In genomic region chr4:186151499-186151898, GRCh38 we compare ENCODE assay signal across 32 cellular contexts. TPM values are rescaled to one million over a fixed set of nuclear protein-coding genes. Genes with fewer than 3 reads are reported as not detected.
DNase-seq lines count a peak whose midpoint lies in the region; ATAC-seq and TF ChIP-seq lines count a peak whose summit lies in the region.
"Had no signal": no experiment of that assay in that cellular context is flagged by ENCODE, and none has a peak within 500 bp of the region (broad histone marks: within the 10 kb centered on the region; RNA-seq: fewer than 3 reads in every experiment).

No MANE protein-coding gene starts in this region.

- H3K4me3 Mint-ChIP-seq in CD4-positive, alpha-beta memory T cell: no peak overlapping the region
- H3K4me3 Mint-ChIP-seq in endothelial cell (ENCODE audit: unreplicated experiment): no peak overlapping the region
- H3K4me3 Mint-ChIP-seq: activated CD4-positive, alpha-beta memory T cell treated with anti-CD3 and anti-CD28 coated beads for 36 hours; activated naive CD8-positive, alpha-beta T cell treated with anti-CD3 and anti-CD28 coated beads, Interleukin-2, amount 50 U/mL, for 24 hours; CD8-positive, alpha-beta memory T cell; immature natural killer cell; neural progenitor cell had no signal

- H3K9me2 ChIP-seq in DOHH2 (replicated peaks; ENCODE audit: control insufficient read depth, low read length) (no peaks in the 10 kb centered on the region), OCI-LY1 (ENCODE audit: low read depth, low read length) (no peaks in the 10 kb centered on the region)

- H3K9me3 ChIP-seq in DOHH2 (ENCODE audit: control insufficient read depth, insufficient read depth, low read length) (no peaks in the 10 kb centered on the region), OCI-LY1 (ENCODE audit: low read length) (no peaks in the 10 kb centered on the region)
- no peaks in the 10 kb centered on the region for H3K9me3 ChIP-seq in CD4-positive, alpha-beta memory T cell (ENCODE audit: control insufficient read depth in 1 of 2, low read length in 2 of 2)
- H3K9me3 ChIP-seq: gastroesophageal sphincter, HAP-1, MG63, SJSA1, spleen, transverse colon had no signal

- peaks cover 4% of the 10 kb centered on the region; the same call in 1 of the 2 replicates for H3K79me2 ChIP-seq in DOHH2 (ENCODE audit: control insufficient read depth, low read length)
- H3K79me2 ChIP-seq in OCI-LY1 (ENCODE audit: insufficient read depth, low read length): no peaks in the 10 kb centered on the region

- H3K27ac Mint-ChIP-seq in CD4-positive, alpha-beta memory T cell: no peak overlapping the region
- no peak overlapping the region for H3K27ac Mint-ChIP-seq in endothelial cell (ENCODE audit: unreplicated experiment)
- H3K27ac Mint-ChIP-seq: activated CD4-positive, alpha-beta memory T cell treated with anti-CD3 and anti-CD28 coated beads for 36 hours; activated naive CD8-positive, alpha-beta T cell treated with anti-CD3 and anti-CD28 coated beads, Interleukin-2, amount 50 U/mL, for 24 hours; immature natural killer cell had no signal

- peaks cover 10% of the 10 kb centered on the region for H3K36me3 ChIP-seq in DOHH2 (ENCODE audit: control insufficient read depth, low read length)
- H3K36me3 ChIP-seq in OCI-LY1 (ENCODE audit: insufficient read depth, low read length): no peaks in the 10 kb centered on the region; the same call in 1 of the 2 replicates
- no peaks in the 10 kb centered on the region for H3K36me3 ChIP-seq in CD4-positive, alpha-beta memory T cell (ENCODE audit: insufficient read depth, low read length)
- H3K36me3 ChIP-seq: HAP-1, MG63, neural progenitor cell, SJSA1, spleen, transverse colon had no signal

- H3K4me1 ChIP-seq in DOHH2 (ENCODE audit: control insufficient read depth, low read length) (peaks cover 98% of the 10 kb centered on the region), OCI-LY1 (ENCODE audit: insufficient read depth, low read length, severe bottlenecking) (peaks cover 19% of the 10 kb centered on the region)
- no peaks in the 10 kb centered on the region for H3K4me1 ChIP-seq in CD4-positive, alpha-beta memory T cell (ENCODE audit: insufficient read depth, low read length)
- H3K4me1 ChIP-seq: SJSA1, spleen, transverse colon had no signal

- H4K20me1 ChIP-seq in DOHH2 (ENCODE audit: control insufficient read depth, insufficient read depth, low read depth, low read length) (no peaks in the 10 kb centered on the region), OCI-LY1 (ENCODE audit: insufficient read depth, low read length) (no peaks in the 10 kb centered on the region)

- TF ChIP-seq CTCF in DOHH2 (IDR thresholded peaks at IDR 0.05; ENCODE audit: low read depth, low read length, poor library complexity, severe bottlenecking) (no peak), OCI-LY1 (IDR thresholded peaks at IDR 0.05; ENCODE audit: low read length) (no peak), endothelial cell (IDR thresholded peaks at IDR 0.05; ENCODE audit: unreplicated experiment) (no peak)

- no peaks in the 10 kb centered on the region for H3K36me3 Mint-ChIP-seq in CD4-positive, alpha-beta memory T cell
- H3K36me3 Mint-ChIP-seq in endothelial cell (ENCODE audit: low read depth, unreplicated experiment): no peaks in the 10 kb centered on the region
- H3K36me3 Mint-ChIP-seq: activated CD4-positive, alpha-beta memory T cell treated with anti-CD3 and anti-CD28 coated beads for 36 hours; CD8-positive, alpha-beta memory T cell; immature natural killer cell had no signal

- H3K4me2 ChIP-seq in DOHH2 (ENCODE audit: low read length): peak overlapping the region; percentile 90
- H3K4me2 ChIP-seq in OCI-LY1 (ENCODE audit: low read length): peak overlapping the region; percentile 38; the same call in 1 of the 2 replicates
- H3K4me2 ChIP-seq: neural progenitor cell had no signal

- H3K27me3 ChIP-seq in DOHH2 (ENCODE audit: control insufficient read depth, low read length) (no peaks in the 10 kb centered on the region), OCI-LY1 (ENCODE audit: insufficient read depth, low read length) (no peaks in the 10 kb centered on the region; the same call in 1 of the 2 replicates)
- H3K27me3 ChIP-seq in CD4-positive, alpha-beta memory T cell (ENCODE audit: insufficient read depth, low read length): peaks cover 7% of the 10 kb centered on the region
- H3K27me3 ChIP-seq: gastroesophageal sphincter, MG63, transverse colon had no signal

- H3F3A ChIP-seq in DOHH2 (ENCODE audit: control insufficient read depth, insufficient read depth): peaks cover 64% of the 10 kb centered on the region
- H3F3A ChIP-seq in OCI-LY1 (ENCODE audit: insufficient read depth, low read length): no peaks in the 10 kb centered on the region

- CTCF ChIA-PET in CD4-positive, alpha-beta memory T cell (lab: Charles Lee; ENCODE audit: partially characterized antibody): interaction anchor here (0.9 kb wide), 1 partner anchor 39 kb away, joined by 3 read pairs; no protein-coding TSS in a partner anchor

- no peak overlapping the region for H2AFZ ChIP-seq in OCI-LY1 (ENCODE audit: low read length)
- H2AFZ ChIP-seq: neural progenitor cell had no signal

- no peak overlapping the region for H3K9ac ChIP-seq in OCI-LY1 (ENCODE audit: low read length)
- H3K9ac ChIP-seq: neural progenitor cell had no signal

- H3K9me3 Mint-ChIP-seq in CD4-positive, alpha-beta memory T cell: peaks cover 0 to 2% (median 0%) of the 10 kb centered on the region in 8 donors
- no peaks in the 10 kb centered on the region for H3K9me3 Mint-ChIP-seq in endothelial cell (ENCODE audit: unreplicated experiment)
- H3K9me3 Mint-ChIP-seq: activated CD4-positive, alpha-beta memory T cell treated with anti-CD3 and anti-CD28 coated beads for 36 hours; activated naive CD8-positive, alpha-beta T cell treated with anti-CD3 and anti-CD28 coated beads, Interleukin-2, amount 50 U/mL, for 24 hours; CD8-positive, alpha-beta memory T cell; immature natural killer cell; neural progenitor cell had no signal

- intact Hi-C loops in CD4-positive, alpha-beta memory T cell (cut with micrococcal nuclease): no loop called here

- DNase-seq in globus pallidus (ENCODE audit: low spot score) (no peak), endothelial cell (ENCODE audit: low spot score) (no peak)
- no peak for DNase-seq in CD4-positive, alpha-beta memory T cell
- DNase-seq: activated CD4-positive, alpha-beta memory T cell treated with anti-CD3 and anti-CD28 coated beads for 36 hours; activated gamma-delta T cell; activated naive CD8-positive, alpha-beta T cell treated with anti-CD3 and anti-CD28 coated beads, Interleukin-2, amount 50 U/mL, for 24 hours; CD8-positive, alpha-beta memory T cell; hypothalamus; immature natural killer cell; mesenchymal stem cell; MG63; NCI-H1417; NCI-H2081; NCI-H226; NCI-H748 treated with DMSO at 0.1 percent for 48 hours; posterior cingulate gyrus; right cardiac atrium; RPMI8226; spleen; transverse colon had no signal

- H3K27ac ChIP-seq in DOHH2 (ENCODE audit: low read depth, low read length): peak overlapping the region; percentile 93
- no peak overlapping the region for H3K27ac ChIP-seq in OCI-LY1 (ENCODE audit: low read depth, low read length, poor library complexity, severe bottlenecking)
- no peak overlapping the region for H3K27ac ChIP-seq in CD4-positive, alpha-beta memory T cell (ENCODE audit: low read depth, low read length)
- H3K27ac ChIP-seq: gastroesophageal sphincter, neural progenitor cell, SJSA1, spleen, transverse colon had no signal

- H3K4me3 ChIP-seq in DOHH2 (ENCODE audit: low read length) (peak overlapping the region; percentile 65), OCI-LY1 (ENCODE audit: low read depth, low read length, poor library complexity, severe bottlenecking) (peak overlapping the region; percentile 22)
- H3K4me3 ChIP-seq in CD4-positive, alpha-beta memory T cell (ENCODE audit: low read length in 2 of 2): no peak overlapping the region
- H3K4me3 ChIP-seq: gastroesophageal sphincter, HAP-1, K562, MG63, neural progenitor cell, SJSA1, spleen, transverse colon had no signal

- peaks cover 0 to 8% (median under 1%) of the 10 kb centered on the region in 4 donors for H3K4me1 Mint-ChIP-seq in CD4-positive, alpha-beta memory T cell
- no peaks in the 10 kb centered on the region for H3K4me1 Mint-ChIP-seq in endothelial cell (ENCODE audit: unreplicated experiment)
- H3K4me1 Mint-ChIP-seq: immature natural killer cell had no signal

- POLR2A ChIA-PET in CD4-positive, alpha-beta memory T cell (lab: Charles Lee; ENCODE audit: partially characterized antibody): no interaction called here

- ATAC-seq in GM21360 (IDR thresholded peaks at IDR 0.05; ENCODE audit: unreplicated experiment): peak; percentile 67
- peak; percentile 37 for ATAC-seq in HG03060 (IDR thresholded peaks at IDR 0.05; ENCODE audit: low read depth, unreplicated experiment)
- no peak for ATAC-seq in GM21528 (IDR thresholded peaks at IDR 0.05; ENCODE audit: low FRiP score, unreplicated experiment)
- ATAC-seq: activated CD4-positive, CD25-positive, alpha-beta regulatory T cell treated with anti-CD3 and anti-CD28 coated beads, Interleukin-2, amount 50 U/mL, for 24 hours; activated naive CD8-positive, alpha-beta T cell treated with anti-CD3 and anti-CD28 coated beads, Interleukin-2, amount 50 U/mL, for 24 hours; gastroesophageal sphincter; K562; left lobe of liver; right cardiac atrium had no signal

- peaks cover 23 to 36% of the 10 kb centered on the region in 2 donors for H3K27me3 Mint-ChIP-seq in CD4-positive, alpha-beta memory T cell
- peaks cover 1% of the 10 kb centered on the region for H3K27me3 Mint-ChIP-seq in endothelial cell (ENCODE audit: unreplicated experiment)

RNA-seq across cellular contexts. Expression of gene CYP4V2, which starts 39.9 kb away (rescaled TPM):
- total RNA-seq in CD4-positive, alpha-beta memory T cell: 10 to 100 TPM; 41.9 to 45.5 TPM
- 10 to 100 TPM; 25.3 to 40.9 TPM for polyA plus RNA-seq in CD4-positive, alpha-beta memory T cell
- total RNA-seq in endothelial cell (ENCODE audit: unreplicated experiment): 4.5 TPM

RNA-seq across cellular contexts. Expression of gene FAM149A, which starts 47.0 kb away (rescaled TPM):
- under 1 TPM; 0.58 to 0.76 TPM for total RNA-seq in CD4-positive, alpha-beta memory T cell
- polyA plus RNA-seq in CD4-positive, alpha-beta memory T cell: not detected
- total RNA-seq in endothelial cell (ENCODE audit: unreplicated experiment): 0.33 TPM
- total RNA-seq: K562 had no signal
- polyA plus RNA-seq: immature natural killer cell, K562 had no signal

Comparison
In these comparisons a context has a peak if more than half of its experiments do, and no peak if none do; other contexts are left out.
1. H3K4me3 ChIP-seq: peak in DOHH2 (single experiment) and OCI-LY1 (single experiment); none in CD4-positive, alpha-beta memory T cell (0 of 2).